Comparison of ENCODE assay signal across 12 cellular contexts in genomic region chr10:89241491-89242339, GRCh38. TPM values are rescaled to one million over a fixed set of nuclear protein-coding genes. Genes with fewer than 3 reads are reported as not detected.
A peak's percentile ranks its signal among the peaks of the same experiment; 100 is the strongest.
DNase-seq lines count a peak whose midpoint lies in the region; ATAC-seq and TF ChIP-seq lines count a peak whose summit lies in the region.
"Had no signal": no experiment of that assay in that cellular context is flagged by ENCODE, and none has a peak within 500 bp of the region (broad histone marks: within the 10 kb centered on the region; RNA-seq: fewer than 3 reads in every experiment).

No MANE protein-coding gene starts in this region.

- intact Hi-C loops in left cardiac atrium (cut with DNase I) = no loop called here

- no peak overlapping the region for H3K27ac ChIP-seq in thoracic aorta
- H3K27ac ChIP-seq: 22Rv1, HL-60 had no signal

- peak; percentile 3 for DNase-seq in DMS79 treated with DMSO at 0.1 percent for 48 hours (lab: John Stamatoyannopoulos, UW)
- no peak for DNase-seq in DMS79 (lab: John Stamatoyannopoulos, UW)
- DNase-seq in SKM-1 (lab: John Stamatoyannopoulos, UW; ENCODE audit: unreplicated experiment) = peak; percentile 16
- no peak for DNase-seq in left cardiac atrium
- no peak for DNase-seq in thoracic aorta (ENCODE audit: low spot score)
- DNase-seq in iPS-NIHi11 (ENCODE audit: low spot score) = no peak
- DNase-seq: activated naive CD4-positive, alpha-beta T cell had no signal

- no peaks in the 10 kb centered on the region for H3K4me1 ChIP-seq in thoracic aorta (ENCODE audit: control insufficient read depth in 1 of 2, low read depth in 2 of 2)

- H3K9me3 ChIP-seq in thoracic aorta = no peaks in the 10 kb centered on the region

- ATAC-seq in left cardiac atrium (peak; percentile 53 to 80), thoracic aorta (ENCODE audit: insufficient number of reproducible peaks, low FRiP score, low read depth) (peak; percentile 47), HG03159 (IDR thresholded peaks at IDR 0.05; ENCODE audit: unreplicated experiment) (no peak), HG03565 (IDR thresholded peaks at IDR 0.05; ENCODE audit: unreplicated experiment) (no peak)

- H3K4me3 ChIP-seq in thoracic aorta = no peak overlapping the region

- H3K27me3 ChIP-seq in thoracic aorta (replicated peaks; ENCODE audit: insufficient read depth) = no peaks in the 10 kb centered on the region

- no peaks in the 10 kb centered on the region for H3K36me3 ChIP-seq in thoracic aorta

- no peak for TF ChIP-seq CTCF in thoracic aorta (IDR thresholded peaks at IDR 0.05)

RNA-seq across cellular contexts. Expression of gene LIPA, which starts 9.9 kb away (rescaled TPM):
- total RNA-seq in left cardiac atrium (10 to 100 TPM; 35.8 to 45.7 TPM), thoracic aorta (10 to 100 TPM; 39.7 to 44.2 TPM)

RNA-seq across cellular contexts. Expression of gene CH25H, which starts 34.6 kb away (rescaled TPM):
- 1 to 10 TPM in 1 of 2 donors, under 1 TPM in 1; 0.44 to 1.2 TPM for total RNA-seq in left cardiac atrium
- total RNA-seq in thoracic aorta = 1 to 10 TPM; 2.7 to 5.6 TPM
- total RNA-seq: endothelial cell of umbilical vein had no signal

Comparison
In these comparisons a context has a peak if more than half of its experiments do, and no peak if none do; other contexts are left out.
1. DNase-seq: peak in DMS79 treated with DMSO at 0.1 percent for 48 hours (single experiment) and SKM-1 (single experiment); none in DMS79 (single experiment), left cardiac atrium (single experiment), thoracic aorta (single experiment) and iPS-NIHi11 (single experiment).
2. ATAC-seq: peak in left cardiac atrium (2 of 2) and thoracic aorta (single experiment); none in HG03159 (single experiment) and HG03565 (single experiment).